ENCODE assay signal across 10 cellular contexts in genomic region chr15:30043211-30043655, GRCh38. TPM values are rescaled to one million over a fixed set of nuclear protein-coding genes. Genes with fewer than 3 reads are reported as not detected.
DNase-seq lines count a peak whose midpoint lies in the region; ATAC-seq, FAIRE-seq and TF ChIP-seq lines count a peak whose summit lies in the region.
"Had no signal": no experiment of that assay in that cellular context is flagged by ENCODE, and none has a peak within 500 bp of the region (broad histone marks: within the 10 kb centered on the region; RNA-seq: fewer than 3 reads in every experiment).

No MANE protein-coding gene starts in this region.

- H3K36me3 ChIP-seq in liver (ENCODE audit: control insufficient read depth in 4 of 4, insufficient read depth in 3 of 4, low read depth in 1 of 4, low read length in 3 of 4), result no peaks in the 10 kb centered on the region
- no peaks in the 10 kb centered on the region for H3K36me3 ChIP-seq in HepG2 (replicated peaks in 1 of 2; ENCODE audit: control insufficient read depth in 1 of 2, insufficient read depth in 2 of 2, low read length in 2 of 2)

- in situ Hi-C loops in HepG2 (cut with HindIII; ENCODE audit: extremely low pct_ligation_motif_present, low pct_unique_long_range_greater_than_20kb), result no loop called here

- TF ChIP-seq POLR2A in HepG2 (IDR thresholded peaks at IDR 0.05; ENCODE audit: insufficient read depth in 1 of 2, low read depth in 2 of 2, low read length in 2 of 2), result no peak

- H4K20me1 ChIP-seq in HepG2 (ENCODE audit: insufficient read depth, low read length), result no peaks in the 10 kb centered on the region

- H3K27me3 ChIP-seq in liver (ENCODE audit: control insufficient read depth in 4 of 4, insufficient read depth in 4 of 4, low read length in 3 of 4), result no peaks in the 10 kb centered on the region
- H3K27me3 ChIP-seq in HepG2 (ENCODE audit: control insufficient read depth in 1 of 2, insufficient read depth in 2 of 2, low read length in 2 of 2), result no peaks in the 10 kb centered on the region; a peak in 3 of 5 replicates

- H2AFZ ChIP-seq in HepG2 (ENCODE audit: low read length), result no peak overlapping the region

- H3K4me3 ChIP-seq in liver (ENCODE audit: low read depth in 1 of 3, low read length in 3 of 3) (no peak overlapping the region), HepG2 (replicated peaks in 1 of 3; ENCODE audit: insufficient read depth in 1 of 3, low read depth in 2 of 3, low read length in 3 of 3) (no peak overlapping the region)

- POLR2A ChIA-PET in HepG2 (lab: Yijun Ruan, JAX), result no interaction called here

- H3K27ac ChIP-seq in liver (ENCODE audit: low read depth in 1 of 2, low read length in 2 of 2) (no peak overlapping the region), HepG2 (ENCODE audit: extremely low read length, insufficient read depth, low read length) (no peak overlapping the region), angular gyrus (ENCODE audit: low read depth, low read length) (peak overlapping the region; percentile 65)

- no peak for TF ChIP-seq EP300 in HepG2 (IDR thresholded peaks at IDR 0.05; ENCODE audit: low read depth in 2 of 2, low read length in 2 of 2)
- TF ChIP-seq EP300 in HepG2 (CRISPR knock-in tag; IDR thresholded peaks at IDR 0.05; ENCODE audit: borderline replicate concordance), result no peak

- intact Hi-C loops in HepG2 (cut with micrococcal nuclease; ENCODE audit: unreplicated experiment), result no loop called here

- no peaks in the 10 kb centered on the region for H3K79me2 ChIP-seq in HepG2 (ENCODE audit: insufficient read depth, low read length)

- CTCF ChIA-PET in HepG2 (lab: Yijun Ruan, JAX; ENCODE audit: low intra/inter-chr PET ratio, low total read pairs), result no interaction called here

- 19% methylated on average over 2 of the region's 2 CpGs for WGBS in liver
- WGBS in HepG2 (ENCODE audit: low lambda C conversion rate), result 4% methylated on average over 2 of the region's 2 CpGs

- TF ChIP-seq CTCF in liver (IDR thresholded peaks at IDR 0.05; ENCODE audit: low read depth, low read length, missing input control), result peak; percentile 40
- TF ChIP-seq CTCF in HepG2 (CRISPR knock-in tag; IDR thresholded peaks at IDR 0.05), result no peak

- H3K4me1 ChIP-seq in liver (ENCODE audit: control insufficient read depth in 4 of 4, insufficient read depth in 4 of 4, low read length in 3 of 4), result peaks cover 0 to 39% (median 21%) of the 10 kb centered on the region in 4 donors
- no peaks in the 10 kb centered on the region for H3K4me1 ChIP-seq in HepG2 (ENCODE audit: insufficient read depth, low read length)

- no peak for DNase-seq in HepG2 (ENCODE audit: low spot score)
- DNase-seq in kidney tubule cell (ENCODE audit: low spot score), result peak; percentile 37
- no peak for DNase-seq in COLO668 (lab: John Stamatoyannopoulos, UW; ENCODE audit: unreplicated experiment)
- DNase-seq in activated naive CD4-positive, alpha-beta T cell (lab: John Stamatoyannopoulos, UW), result no peak
- DNase-seq: DMS79 treated with DMSO at 0.1 percent for 48 hours, T-helper 2 cell had no signal

- H3K9me3 ChIP-seq in liver (ENCODE audit: control insufficient read depth in 4 of 4, low read length in 3 of 4), result no peaks in the 10 kb centered on the region
- no peaks in the 10 kb centered on the region for H3K9me3 ChIP-seq in HepG2 (ENCODE audit: low read length)

- H3K4me2 ChIP-seq in HepG2 (ENCODE audit: low read depth, low read length), result no peak overlapping the region

- ATAC-seq in HepG2 (no peak), HG03439 (IDR thresholded peaks at IDR 0.05; ENCODE audit: unreplicated experiment) (no peak), HG02870 (IDR thresholded peaks at IDR 0.05; ENCODE audit: unreplicated experiment) (no peak)

- no peak overlapping the region for H3K9ac ChIP-seq in liver (ENCODE audit: low read depth in 1 of 2, low read length in 2 of 2)
- H3K9ac ChIP-seq in HepG2 (ENCODE audit: insufficient read depth, low read depth, low read length), result no peak overlapping the region

- FAIRE-seq in HepG2 (lab: Jason Lieb, UNC), result no peak

- TF ChIP-seq RAD21 in liver (IDR thresholded peaks at IDR 0.05) (peak; percentile 76 to 83), HepG2 (CRISPR knock-in tag; IDR thresholded peaks at IDR 0.05) (no peak)

- no TSS peak for BruUV-seq in HepG2 (replicated peaks; lab: Mats Ljungman, UMichigan)

TF ChIP-seq in liver, 16 proteins besides CTCF, POLR2A, EP300 and RAD21 (continues in another document):
- TF ChIP-seq EGR1 (IDR thresholded peaks at IDR 0.05; ENCODE audit: low read depth in 2 of 2) (no peak), NR2F2 (IDR thresholded peaks at IDR 0.05) (no peak), GABPA (IDR thresholded peaks at IDR 0.05 in 1 of 2, conservative IDR thresholded peaks at IDR 0.05 in 1 of 2) (no peak), JUND (IDR thresholded peaks at IDR 0.05) (no peak), ATF3 (IDR thresholded peaks at IDR 0.05) (no peak), ZBTB33 (IDR thresholded peaks at IDR 0.05) (no peak), RXRA (IDR thresholded peaks at IDR 0.05) (no peak), HNF4G (IDR thresholded peaks at IDR 0.05) (no peak)

TF ChIP-seq in HepG2, 621 proteins besides CTCF, POLR2A, EP300 and RAD21:
- no peak for TF ChIP-seq RORA (CRISPR knock-in tag; IDR thresholded peaks at IDR 0.05)
- TF ChIP-seq SIX1 (CRISPR knock-in tag; IDR thresholded peaks at IDR 0.05; ENCODE audit: borderline replicate concordance), result no peak
- no peak for TF ChIP-seq TARDBP (CRISPR knock-in tag; IDR thresholded peaks at IDR 0.05)
- TF ChIP-seq ZNF335 (CRISPR knock-in tag; IDR thresholded peaks at IDR 0.05), result no peak

RNA-seq across cellular contexts. Expression of gene GOLGA8J, which starts 39.5 kb away (rescaled TPM):
- under 1 TPM in 1 of 2 donors, not detected in 1; 0.25 TPM for total RNA-seq in liver
- polyA plus RNA-seq in liver, result under 1 TPM in 1 of 2 donors, not detected in 1; 0.06 TPM
- not detected in 2 replicates for total RNA-seq in HepG2 (2016; rRNA removed; fragmentation: Illumina TruSeq; extraction: Trizol)
- 0.18 TPM in 1 of 2 replicates, not detected in the other for total RNA-seq in HepG2 (2016; cell fraction: cytosol; rRNA removed; fragmentation: Illumina TruSeq; extraction: Trizol; ENCODE audit: low read depth)
- total RNA-seq in HepG2 (2016; cell fraction: insoluble cytoplasmic fraction; rRNA removed; fragmentation: Illumina TruSeq; extraction: Trizol), result 0.16 TPM in 1 of 2 replicates, not detected in the other
- total RNA-seq in HepG2 (2016; cell fraction: membrane; rRNA removed; fragmentation: Illumina TruSeq; extraction: Trizol), result not detected in 2 replicates
- total RNA-seq in HepG2 (2016; cell fraction: nucleus; rRNA removed; fragmentation: Illumina TruSeq; extraction: Trizol), result not detected in 2 replicates
- polyA plus RNA-seq in HepG2 (2011; rRNA removed), result 0.05 TPM in 1 of 2 replicates, not detected in the other
- not detected in 2 replicates for polyA plus RNA-seq in HepG2 (2011; cell fraction: cytosol; rRNA removed)
- polyA plus RNA-seq in HepG2 (2011; cell fraction: nucleus; rRNA removed), result 0.17 and 0.24 TPM in 2 replicates
- not detected in 2 replicates for polyA plus RNA-seq in HepG2 (2012)
- polyA plus RNA-seq in HepG2 (2016; cell fraction: cytosol; fragmentation: Illumina TruSeq; extraction: Trizol; ENCODE audit: low read depth), result not detected in 2 replicates
- not detected in 2 replicates for polyA plus RNA-seq in HepG2 (2016; cell fraction: insoluble cytoplasmic fraction; fragmentation: Illumina TruSeq; extraction: Trizol; ENCODE audit: low read depth)
- not detected in 2 replicates for polyA plus RNA-seq in HepG2 (2016; cell fraction: membrane; fragmentation: Illumina TruSeq; extraction: Trizol; ENCODE audit: low read depth)
- not detected in 2 replicates for polyA plus RNA-seq in HepG2 (2016; cell fraction: nucleus; fragmentation: Illumina TruSeq; extraction: Trizol; ENCODE audit: insufficient read depth, low read depth)
- polyA minus RNA-seq in HepG2 (2011; rRNA and poly(A)+ RNA removed; ENCODE audit: low replicate concordance), result not detected in 2 replicates
- polyA minus RNA-seq in HepG2 (2011; cell fraction: cytosol; rRNA and poly(A)+ RNA removed), result not detected in 2 replicates
- polyA minus RNA-seq in HepG2 (2011; cell fraction: nucleus; rRNA and poly(A)+ RNA removed), result not detected in 2 replicates
